Comparison of ENCODE assay signal across 17 cellular contexts in genomic region chr17:80696456-80696855, GRCh38.
DNase-seq lines count a peak whose midpoint lies in the region; ATAC-seq and TF ChIP-seq lines count a peak whose summit lies in the region.
"Had no signal": no experiment of that assay in that cellular context is flagged by ENCODE, and none has a peak within 500 bp of the region (broad histone marks: within the 10 kb centered on the region; RNA-seq: fewer than 3 reads in every experiment).

No MANE protein-coding gene starts in this region.

- no peak overlapping the region for H3K4ac ChIP-seq in mesenchymal stem cell (ENCODE audit: low read depth in 1 of 2, low read length in 2 of 2)

- no peak overlapping the region for H3K4me3 ChIP-seq in GM23338
- no peak overlapping the region for H3K4me3 ChIP-seq in adrenal gland
- H3K4me3 ChIP-seq in mesenchymal stem cell (ENCODE audit: insufficient read depth in 1 of 2, low read depth in 1 of 2, low read length in 2 of 2) = no peak overlapping the region
- H3K4me3 ChIP-seq: BLaER1 treated with 17β-estradiol and CSF1 and Interleukin-3, amounts not matched to agents 10 nM and 100 nM had no signal

- no peak overlapping the region for H2BK120ac ChIP-seq in mesenchymal stem cell (ENCODE audit: low read depth, low read length)

- H3K23ac ChIP-seq in mesenchymal stem cell (ENCODE audit: low read length in 2 of 2) = no peak overlapping the region

- H2BK5ac ChIP-seq in mesenchymal stem cell (ENCODE audit: low read depth, low read length, poor library complexity, severe bottlenecking) = no peak overlapping the region

- H3K18ac ChIP-seq in mesenchymal stem cell (ENCODE audit: low read depth in 1 of 2, low read length in 2 of 2) = no peak overlapping the region

- H2AFZ ChIP-seq in GM23338 (no peak overlapping the region), mesenchymal stem cell (ENCODE audit: low read depth, low read length) (no peak overlapping the region)

- ATAC-seq in CD4-positive, alpha-beta T cell (ENCODE audit: poor library complexity) = no peak
- no peak for ATAC-seq in GM23338
- no peak for ATAC-seq in activated T-cell treated with anti-CD3 and anti-CD28 coated beads, Interleukin-2, amount 50 U/mL, for 4 hours
- ATAC-seq: PC-3 had no signal

- no peaks in the 10 kb centered on the region for H3F3A ChIP-seq in GM23338 (replicated peaks; ENCODE audit: low read depth)

- H3K27me3 Mint-ChIP-seq in CD4-positive, alpha-beta T cell = no peaks in the 10 kb centered on the region
- H3K27me3 Mint-ChIP-seq in GM23338 (ENCODE audit: insufficient read depth, low read depth, poor library complexity) = peaks cover 8% of the 10 kb centered on the region
- H3K27me3 Mint-ChIP-seq in activated naive CD4-positive, alpha-beta T cell treated with anti-CD3 and anti-CD28 coated beads, Interleukin-2, amount 10 ng/mL, durations not matched to agents 7 days and 5 days = no peaks in the 10 kb centered on the region
- no peaks in the 10 kb centered on the region for H3K27me3 Mint-ChIP-seq in activated T-cell treated with anti-CD3 and anti-CD28 coated beads, Interleukin-2, amount 50 U/mL, for 4 hours (ENCODE audit: low read depth)

- H3K4me1 ChIP-seq in GM23338 (ENCODE audit: insufficient read depth) (peaks cover 12% of the 10 kb centered on the region), adrenal gland (replicated peaks in 1 of 2) (peaks cover 13 to 38% of the 10 kb centered on the region in 2 donors), mesenchymal stem cell (ENCODE audit: control insufficient read depth, insufficient read depth, low read depth, low read length) (peaks cover 26% of the 10 kb centered on the region)

- H2AK5ac ChIP-seq in mesenchymal stem cell (ENCODE audit: low read length, severe bottlenecking) = no peak overlapping the region

- TF ChIP-seq POLR2A in adrenal gland (IDR thresholded peaks at IDR 0.05) = no peak

- H3K9ac ChIP-seq in mesenchymal stem cell (ENCODE audit: low read length) = peak overlapping the region; percentile 43
- H3K9ac ChIP-seq: BLaER1 treated with 17β-estradiol and CSF1 and Interleukin-3, amounts not matched to agents 10 nM and 100 nM had no signal

- peaks cover 55% of the 10 kb centered on the region for H3K4me1 Mint-ChIP-seq in CD4-positive, alpha-beta T cell (ENCODE audit: low read depth)
- peaks cover 54% of the 10 kb centered on the region for H3K4me1 Mint-ChIP-seq in GM23338
- peaks cover 48% of the 10 kb centered on the region for H3K4me1 Mint-ChIP-seq in activated naive CD4-positive, alpha-beta T cell treated with anti-CD3 and anti-CD28 coated beads, Interleukin-2, amount 10 ng/mL, durations not matched to agents 7 days and 5 days
- H3K4me1 Mint-ChIP-seq in activated T-cell treated with anti-CD3 and anti-CD28 coated beads, Interleukin-2, amount 50 U/mL, for 4 hours (ENCODE audit: low read depth) = peaks cover 46% of the 10 kb centered on the region

- peaks cover 4% of the 10 kb centered on the region for H3K9me3 Mint-ChIP-seq in CD4-positive, alpha-beta T cell
- H3K9me3 Mint-ChIP-seq in GM23338 = peaks cover 9% of the 10 kb centered on the region
- peaks cover 15% of the 10 kb centered on the region for H3K9me3 Mint-ChIP-seq in activated naive CD4-positive, alpha-beta T cell treated with anti-CD3 and anti-CD28 coated beads, Interleukin-2, amount 10 ng/mL, durations not matched to agents 7 days and 5 days
- peaks cover 5% of the 10 kb centered on the region for H3K9me3 Mint-ChIP-seq in activated T-cell treated with anti-CD3 and anti-CD28 coated beads, Interleukin-2, amount 50 U/mL, for 4 hours

- TF ChIP-seq CTCF in CD4-positive, alpha-beta T cell (IDR thresholded peaks at IDR 0.05) = no peak
- no peak for TF ChIP-seq CTCF in GM23338 (conservative IDR thresholded peaks at IDR 0.05; ENCODE audit: low read depth in 2 of 2)
- no peak for TF ChIP-seq CTCF in adrenal gland (IDR thresholded peaks at IDR 0.05)

- 0 out of 2 replicates have a peak, but pooled peaks cover 5% of the 10 kb centered on the region for H4K20me1 ChIP-seq in GM23338 (replicated peaks; ENCODE audit: insufficient read depth)

- peaks cover 79% of the 10 kb centered on the region for H3K79me2 ChIP-seq in GM23338 (replicated peaks; ENCODE audit: insufficient read depth)

- POLR2A ChIA-PET in CD4-positive, alpha-beta T cell (lab: Charles Lee) = no interaction called here

- no peak overlapping the region for H3K4me2 ChIP-seq in GM23338
- H3K4me2 ChIP-seq in mesenchymal stem cell (ENCODE audit: low read length, poor library complexity, severe bottlenecking) = no peak overlapping the region
- H3K4me2 ChIP-seq: BLaER1 treated with 17β-estradiol and CSF1 and Interleukin-3, amounts not matched to agents 10 nM and 100 nM had no signal

- H3K79me1 ChIP-seq in mesenchymal stem cell (replicated peaks; ENCODE audit: low read length, poor library complexity, severe bottlenecking) = peaks cover 58% of the 10 kb centered on the region

- WGBS in adrenal gland, 4 donors = 37 to 50% (median 44%) methylated on average over 12 to 14 of the region's 14 CpGs
- 91% methylated on average over 14 of the region's 14 CpGs for WGBS in mesenchymal stem cell

- intact Hi-C loops in CD4-positive, alpha-beta T cell (cut with DNase I, micrococcal nuclease) = no loop called here
- intact Hi-C loops in adrenal gland (cut with DNase I) = no loop called here

- no peak overlapping the region for H3K4me3 Mint-ChIP-seq in CD4-positive, alpha-beta T cell
- no peak overlapping the region for H3K4me3 Mint-ChIP-seq in GM23338
- H3K4me3 Mint-ChIP-seq in activated naive CD4-positive, alpha-beta T cell treated with anti-CD3 and anti-CD28 coated beads, Interleukin-2, amount 10 ng/mL, durations not matched to agents 7 days and 5 days = no peak overlapping the region
- H3K4me3 Mint-ChIP-seq in activated T-cell treated with anti-CD3 and anti-CD28 coated beads, Interleukin-2, amount 50 U/mL, for 4 hours = no peak overlapping the region
- H3K4me3 Mint-ChIP-seq: HFFc6 had no signal

- H3K27ac ChIP-seq in CD4-positive, alpha-beta T cell (ENCODE audit: low read depth, low read length) = no peak overlapping the region
- H3K27ac ChIP-seq in GM23338 (ENCODE audit: low read depth) (no peak overlapping the region), adrenal gland (peak overlapping the region in 3 of 5 donors; percentile 17 to 88 (median 85)), mesenchymal stem cell (ENCODE audit: low read length, poor library complexity, severe bottlenecking) (no peak overlapping the region)
- H3K27ac ChIP-seq: BLaER1 treated with 17β-estradiol and CSF1 and Interleukin-3, amounts not matched to agents 10 nM and 100 nM had no signal

- CTCF ChIA-PET in CD4-positive, alpha-beta T cell (lab: Charles Lee) = no interaction called here
- CTCF ChIA-PET in activated naive CD4-positive, alpha-beta T cell treated with anti-CD3 and anti-CD28 coated beads, Interleukin-2, amount 10 ng/mL, durations not matched to agents 7 days and 5 days (lab: Charles Lee) = no interaction called here

- H3K14ac ChIP-seq in mesenchymal stem cell (ENCODE audit: low read length in 2 of 2) = no peak overlapping the region

- no peak overlapping the region for H2BK12ac ChIP-seq in mesenchymal stem cell (ENCODE audit: low read length in 2 of 2)

- H3K9me3 ChIP-seq in CD4-positive, alpha-beta T cell (ENCODE audit: control insufficient read depth, low read length) = no peaks in the 10 kb centered on the region
- H3K9me3 ChIP-seq in adrenal gland (replicated peaks in 1 of 3) (no peaks in the 10 kb centered on the region), mesenchymal stem cell (ENCODE audit: control insufficient read depth, low read length) (no peaks in the 10 kb centered on the region)
- H3K9me3 ChIP-seq: Caco-2 had no signal

- peaks cover 9% of the 10 kb centered on the region; the same call in 1 of the 2 replicates for H3K9me2 ChIP-seq in GM23338 (ENCODE audit: insufficient read depth)

- H4K91ac ChIP-seq in mesenchymal stem cell (ENCODE audit: low read length) = no peak overlapping the region

- no peaks in the 10 kb centered on the region for H3K27me3 ChIP-seq in CD4-positive, alpha-beta T cell (ENCODE audit: control insufficient read depth, insufficient read depth, low read length)
- no peaks in the 10 kb centered on the region for H3K27me3 ChIP-seq in GM23338 (ENCODE audit: insufficient read depth)
- no peaks in the 10 kb centered on the region for H3K27me3 ChIP-seq in adrenal gland
- H3K27me3 ChIP-seq in mesenchymal stem cell (ENCODE audit: control insufficient read depth in 1 of 2, insufficient read depth in 1 of 2, low read length in 2 of 2) = no peaks in the 10 kb centered on the region
- H3K27me3 ChIP-seq: BLaER1 treated with 17β-estradiol and CSF1 and Interleukin-3, amounts not matched to agents 10 nM and 100 nM had no signal

- no peak overlapping the region for H4K8ac ChIP-seq in mesenchymal stem cell (ENCODE audit: low read length)

- H3K36me3 ChIP-seq in GM23338 (ENCODE audit: insufficient read depth) (no peaks in the 10 kb centered on the region; the same call in 1 of the 2 replicates), adrenal gland (replicated peaks in 1 of 2) (no peaks in the 10 kb centered on the region), mesenchymal stem cell (ENCODE audit: control insufficient read depth in 1 of 2, insufficient read depth in 2 of 2, low read depth in 1 of 2, low read length in 2 of 2) (peaks cover 0 to 5% of the 10 kb centered on the region in 2 experiments)

- peak overlapping the region; percentile 53 for H3K27ac Mint-ChIP-seq in CD4-positive, alpha-beta T cell
- H3K27ac Mint-ChIP-seq in GM23338 = peak overlapping the region; percentile 76
- H3K27ac Mint-ChIP-seq in activated naive CD4-positive, alpha-beta T cell treated with anti-CD3 and anti-CD28 coated beads, Interleukin-2, amount 10 ng/mL, durations not matched to agents 7 days and 5 days = no peak overlapping the region
- H3K27ac Mint-ChIP-seq: HFFc6 had no signal

- H2BK15ac ChIP-seq in mesenchymal stem cell (ENCODE audit: low read depth, poor library complexity, severe bottlenecking) = no peak overlapping the region

- DNase-seq in CD4-positive, alpha-beta T cell = no peak
- DNase-seq in GM23338 (ENCODE audit: low spot score) = no peak
- DNase-seq in adrenal gland = peak in 6 of 7 donors; percentile 70 to 78 (median 73)
- no peak for DNase-seq in mesenchymal stem cell
- no peak for DNase-seq in AG08396 (ENCODE audit: low spot score)
- no peak for DNase-seq in HuH-7 (ENCODE audit: low spot score)
- DNase-seq in activated naive CD4-positive, alpha-beta T cell treated with anti-CD3 and anti-CD28 coated beads, Interleukin-2, amount 10 ng/mL, durations not matched to agents 7 days and 5 days = no peak
- DNase-seq in activated T-cell treated with anti-CD3 and anti-CD28 coated beads, Interleukin-2, amount 50 U/mL, for 4 hours = no peak
- DNase-seq: Caco-2, GDM1, HFFc6, Karpas-422, MM.1S, NCI-H1105, NCI-H748 treated with DMSO at 0.1 percent for 48 hours, PC-3 had no signal

- H3K36me3 Mint-ChIP-seq in CD4-positive, alpha-beta T cell (ENCODE audit: low read depth) = peaks cover 7% of the 10 kb centered on the region
- H3K36me3 Mint-ChIP-seq in GM23338 (ENCODE audit: low read depth) = peaks cover 5% of the 10 kb centered on the region
- peaks cover 21% of the 10 kb centered on the region for H3K36me3 Mint-ChIP-seq in activated naive CD4-positive, alpha-beta T cell treated with anti-CD3 and anti-CD28 coated beads, Interleukin-2, amount 10 ng/mL, durations not matched to agents 7 days and 5 days
- peaks cover 1% of the 10 kb centered on the region for H3K36me3 Mint-ChIP-seq in activated T-cell treated with anti-CD3 and anti-CD28 coated beads, Interleukin-2, amount 50 U/mL, for 4 hours (ENCODE audit: insufficient read depth)

Comparison
In these comparisons a context has a peak if more than half of its experiments do, and no peak if none do; other contexts are left out.
1. DNase-seq: peak in adrenal gland (6 of 7); none in CD4-positive, alpha-beta T cell (0 of 10), GM23338 (single experiment), mesenchymal stem cell (single experiment), AG08396 (single experiment), HuH-7 (single experiment), activated naive CD4-positive, alpha-beta T cell treated with anti-CD3 and anti-CD28 coated beads, Interleukin-2, amount 10 ng/mL, durations not matched to agents 7 days and 5 days (single experiment) and activated T-cell treated with anti-CD3 and anti-CD28 coated beads, Interleukin-2, amount 50 U/mL, for 4 hours (single experiment).
2. H3K27ac ChIP-seq: peak in adrenal gland (3 of 5); none in CD4-positive, alpha-beta T cell (single experiment), GM23338 (single experiment) and mesenchymal stem cell (single experiment).